In genomic region chr1:28295936-28296335, GRCh38 we compare ENCODE assay signal across 12 cellular contexts.
"Had no signal": no experiment of that assay in that cellular context is flagged by ENCODE, and none has a peak within 500 bp of the region (broad histone marks: within the 10 kb centered on the region; RNA-seq: fewer than 3 reads in every experiment).

No MANE protein-coding gene starts in this region.

- H3K4me1 ChIP-seq: foreskin keratinocyte had no signal

- H3K27ac Mint-ChIP-seq: activated B cell treated with CpG ODN at 0.5 μM for 24 hours; activated naive CD8-positive, alpha-beta T cell treated with anti-CD3 and anti-CD28 coated beads, Interleukin-2, amount 10 ng/mL, durations not matched to agents 7 days and 5 days; stimulated activated effector memory CD8-positive, alpha-beta T cell treated with anti-CD3 and anti-CD28 coated beads, Interleukin-12 subunit alpha, Interleukin-12 subunit beta, amount 100 ng/mL, for 72 hours had no signal

- H3K4me1 Mint-ChIP-seq: activated B cell treated with CpG ODN at 0.5 μM for 24 hours; central memory CD8-positive, alpha-beta T cell had no signal

- ATAC-seq: stimulated activated effector memory CD8-positive, alpha-beta T cell treated with anti-CD3 and anti-CD28 coated beads, Interleukin-12 subunit alpha, Interleukin-12 subunit beta, amount 100 ng/mL, for 72 hours had no signal

- DNase-seq: activated B cell treated with CpG ODN at 0.5 μM for 24 hours; activated CD4-positive, alpha-beta T cell treated with anti-CD3 and anti-CD28 coated beads for 48 hours; activated naive CD4-positive, alpha-beta T cell; activated naive CD8-positive, alpha-beta T cell treated with anti-CD3 and anti-CD28 coated beads, Interleukin-2, amount 10 ng/mL, durations not matched to agents 7 days and 5 days; brain microvascular endothelial cell; effector CD8-positive, alpha-beta T cell; foreskin keratinocyte; heart left ventricle; SW 1271; thyroid gland had no signal

- H3K27ac ChIP-seq: brain microvascular endothelial cell, foreskin keratinocyte, heart left ventricle, thyroid gland had no signal

- H3K4me3 Mint-ChIP-seq: activated B cell treated with CpG ODN at 0.5 μM for 24 hours; activated naive CD8-positive, alpha-beta T cell treated with anti-CD3 and anti-CD28 coated beads, Interleukin-2, amount 10 ng/mL, durations not matched to agents 7 days and 5 days; central memory CD8-positive, alpha-beta T cell; stimulated activated effector memory CD8-positive, alpha-beta T cell treated with anti-CD3 and anti-CD28 coated beads, Interleukin-12 subunit alpha, Interleukin-12 subunit beta, amount 100 ng/mL, for 72 hours had no signal

- H3K4me3 ChIP-seq: heart left ventricle, thyroid gland had no signal

- H3K9me3 ChIP-seq: heart left ventricle, thyroid gland had no signal

- H3K36me3 Mint-ChIP-seq: stimulated activated effector memory CD8-positive, alpha-beta T cell treated with anti-CD3 and anti-CD28 coated beads, Interleukin-12 subunit alpha, Interleukin-12 subunit beta, amount 100 ng/mL, for 72 hours had no signal

- H3K27me3 ChIP-seq: brain microvascular endothelial cell, foreskin keratinocyte, heart left ventricle, thyroid gland had no signal

- H3K36me3 ChIP-seq: brain microvascular endothelial cell, heart left ventricle, thyroid gland had no signal

- H3K9me3 Mint-ChIP-seq: activated B cell treated with CpG ODN at 0.5 μM for 24 hours; central memory CD8-positive, alpha-beta T cell; stimulated activated effector memory CD8-positive, alpha-beta T cell treated with anti-CD3 and anti-CD28 coated beads, Interleukin-12 subunit alpha, Interleukin-12 subunit beta, amount 100 ng/mL, for 72 hours had no signal
